In the genomic region with DNA sequence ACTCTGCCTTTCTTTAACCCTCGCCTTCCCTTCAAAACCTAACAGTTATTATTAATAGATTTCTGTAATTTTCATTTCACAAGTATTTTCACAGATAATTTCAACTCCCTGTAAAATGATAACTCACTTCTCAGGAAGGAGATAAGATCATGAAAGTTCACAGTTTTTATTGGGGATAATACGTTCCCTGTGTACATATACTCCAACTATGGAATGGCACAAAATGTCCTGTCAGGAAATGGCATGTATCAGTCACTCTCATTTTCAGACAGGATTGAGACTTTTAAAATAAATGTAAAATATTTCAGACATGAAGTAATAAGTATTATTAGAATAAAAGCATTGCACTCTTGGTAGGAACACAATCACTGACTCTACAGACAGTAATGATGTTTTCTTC, we compare ENCODE assay signal across 9 cellular contexts. TPM values are rescaled to one million over a fixed set of nuclear protein-coding genes. Genes with fewer than 3 reads are reported as not detected.
DNase-seq lines count a peak whose midpoint lies in the region; ATAC-seq, FAIRE-seq and TF ChIP-seq lines count a peak whose summit lies in the region.
"Had no signal": no experiment of that assay in that cellular context is flagged by ENCODE, and none has a peak within 500 bp of the region (broad histone marks: within the 10 kb centered on the region; RNA-seq: fewer than 3 reads in every experiment).

No MANE protein-coding gene starts in this region.

- no peak overlapping the region for H3K9ac ChIP-seq in parathyroid adenoma

- H3K36me3 ChIP-seq in RWPE2 (ENCODE audit: low read depth) (peaks cover 11% of the 10 kb centered on the region), parathyroid adenoma (ENCODE audit: control insufficient read depth, insufficient read depth, low read length) (no peaks in the 10 kb centered on the region)

- H3K27me3 ChIP-seq in RWPE2 (ENCODE audit: insufficient read depth, poor library complexity, severe bottlenecking): no peaks in the 10 kb centered on the region
- no peaks in the 10 kb centered on the region for H3K27me3 ChIP-seq in parathyroid adenoma (ENCODE audit: control insufficient read depth, insufficient read depth, low read length)

- DNase-seq in D721Med (ENCODE audit: insufficient read length, low spot score) (no peak), RWPE2 (ENCODE audit: low spot score) (no peak), epithelial cell of proximal tubule (ENCODE audit: low read depth) (no peak), GM12891 (ENCODE audit: insufficient read length, low spot score) (no peak), NK-92 (lab: John Stamatoyannopoulos, UW; ENCODE audit: unreplicated experiment) (no peak), NCI-H1092 (lab: John Stamatoyannopoulos, UW) (no peak)
- DNase-seq: activated gamma-delta T cell treated with Interleukin-2 at 50 U/mL for 16 hours had no signal

- no peak for TF ChIP-seq POLR2A in GM12891 (IDR thresholded peaks at IDR 0.05; ENCODE audit: low read depth, low read length)

- TF ChIP-seq CTCF in D721Med (IDR thresholded peaks at IDR 0.05; ENCODE audit: insufficient read depth, missing control alignments) (no peak), RWPE2 (IDR thresholded peaks at IDR 0.05; ENCODE audit: poor library complexity, severe bottlenecking) (no peak), epithelial cell of proximal tubule (conservative IDR thresholded peaks at IDR 0.05; ENCODE audit: low read depth, low read length) (no peak), parathyroid adenoma (IDR thresholded peaks at IDR 0.05) (no peak)

- no peak for ATAC-seq in RWPE2 (ENCODE audit: low read depth)
- ATAC-seq in GM19395 (IDR thresholded peaks at IDR 0.05; ENCODE audit: unreplicated experiment): no peak

- no peaks in the 10 kb centered on the region for H3K4me1 ChIP-seq in RWPE2 (ENCODE audit: insufficient read depth, poor library complexity, severe bottlenecking)
- H3K4me1 ChIP-seq in parathyroid adenoma: peaks cover 6% of the 10 kb centered on the region

- H3K4me3 ChIP-seq in RWPE2 (ENCODE audit: severe bottlenecking): peak overlapping the region; percentile 49
- peak overlapping the region; percentile 89 for H3K4me3 ChIP-seq in epithelial cell of proximal tubule (ENCODE audit: low read depth, low read length)
- peak overlapping the region; percentile 68 for H3K4me3 ChIP-seq in parathyroid adenoma (ENCODE audit: low read depth, low read length)

- H3K27ac ChIP-seq in RWPE2 (ENCODE audit: poor library complexity, severe bottlenecking): peak overlapping the region; percentile 24
- peak overlapping the region; percentile 87 for H3K27ac ChIP-seq in parathyroid adenoma

- H3K79me2 ChIP-seq in parathyroid adenoma: peaks cover 11% of the 10 kb centered on the region

- H2AFZ ChIP-seq in parathyroid adenoma: peak overlapping the region; percentile 88

- H3K9me3 ChIP-seq in RWPE2 (ENCODE audit: severe bottlenecking) (no peaks in the 10 kb centered on the region), parathyroid adenoma (ENCODE audit: control insufficient read depth, low read length) (no peaks in the 10 kb centered on the region)

- peak; percentile 56 for FAIRE-seq in D721Med (lab: Jason Lieb, UNC)
- no peak for FAIRE-seq in GM12891 (lab: Jason Lieb, UNC)

- H3K4me2 ChIP-seq in parathyroid adenoma (ENCODE audit: low read length): peak overlapping the region; percentile 83

TF ChIP-seq in GM12891, 5 proteins besides CTCF, POLR2A, EP300 and RAD21:
- no peak for TF ChIP-seq SPI1 (IDR thresholded peaks at IDR 0.05; ENCODE audit: low read depth, low read length)
- no peak for TF ChIP-seq TAF1 (IDR thresholded peaks at IDR 0.05; ENCODE audit: low read depth, low read length)
- no peak for TF ChIP-seq POLR2AphosphoS5 (IDR thresholded peaks at IDR 0.05; ENCODE audit: low read depth, low read length)
- no peak for TF ChIP-seq POU2F2 (IDR thresholded peaks at IDR 0.05; ENCODE audit: low read depth, low read length)
- no peak for TF ChIP-seq PAX5 (IDR thresholded peaks at IDR 0.05; ENCODE audit: insufficient read depth, low read length, severe bottlenecking)

RNA-seq across cellular contexts. Expression of a gene that starts 0.9 kb away (rescaled TPM):
- total RNA-seq in epithelial cell of proximal tubule: 14.8 and 36.2 TPM in 2 replicates
- 16.3 TPM for polyA plus RNA-seq in GM12891 (2012; ENCODE audit: low read depth, missing spikeins)

RNA-seq across cellular contexts. Expression of a gene that starts 0.9 kb away (rescaled TPM):
- 1.3 and 3.4 TPM in 2 replicates for total RNA-seq in epithelial cell of proximal tubule
- polyA plus RNA-seq in GM12891 (2012; ENCODE audit: low read depth, missing spikeins): 0.95 TPM

RNA-seq across cellular contexts. Expression of a gene that starts 11.3 kb away (rescaled TPM):
- 2.7 and 5.8 TPM in 2 replicates for total RNA-seq in epithelial cell of proximal tubule
- 4.6 TPM for polyA plus RNA-seq in GM12891 (2012; ENCODE audit: low read depth, missing spikeins)

RNA-seq across cellular contexts. Expression of a gene that starts 27.2 kb away (rescaled TPM):
- 4.7 and 6.1 TPM in 2 replicates for total RNA-seq in epithelial cell of proximal tubule
- polyA plus RNA-seq in GM12891 (2012; ENCODE audit: low read depth, missing spikeins): 11.4 TPM

RNA-seq across cellular contexts. Expression of a gene that starts 42.1 kb away (rescaled TPM):
- 4.2 and 5.7 TPM in 2 replicates for total RNA-seq in epithelial cell of proximal tubule
- 1.4 TPM for polyA plus RNA-seq in GM12891 (2012; ENCODE audit: low read depth, missing spikeins)
